In genomic region chr5:180568914-180569313, GRCh38 we compare ENCODE assay signal across 25 cellular contexts. TPM values are rescaled to one million over a fixed set of nuclear protein-coding genes. Genes with fewer than 3 reads are reported as not detected.
"Had no signal": no experiment of that assay in that cellular context is flagged by ENCODE, and none has a peak within 500 bp of the region (broad histone marks: within the 10 kb centered on the region; RNA-seq: fewer than 3 reads in every experiment).

No MANE protein-coding gene starts in this region.

- ATAC-seq: left cardiac atrium; left ventricle myocardium superior; right lobe of liver; stimulated activated memory B cell treated with anti-CD40 and anti-IgM and Interleukin-4, amounts not matched to agents 10 μg/mL and 1 μg/mL and 100 μg/mL, for 72 hours had no signal

- FAIRE-seq: kidney had no signal

- H3K27me3 Mint-ChIP-seq: naive B cell; stimulated activated memory B cell treated with anti-CD40 and anti-IgM and Interleukin-4, amounts not matched to agents 10 μg/mL and 1 μg/mL and 100 μg/mL, for 72 hours had no signal

- H3K4me3 Mint-ChIP-seq: naive B cell; nephron progenitor cell; stimulated activated memory B cell treated with anti-CD40 and anti-IgM and Interleukin-4, amounts not matched to agents 10 μg/mL and 1 μg/mL and 100 μg/mL, for 72 hours had no signal

- H3K27ac Mint-ChIP-seq: nephron progenitor cell; stimulated activated memory B cell treated with anti-CD40 and anti-IgM and Interleukin-4, amounts not matched to agents 10 μg/mL and 1 μg/mL and 100 μg/mL, for 72 hours had no signal

- H3K4me3 ChIP-seq: dorsolateral prefrontal cortex, hepatocyte, lung, prostate gland, right lobe of liver, tibial artery, upper lobe of left lung, uterus had no signal

- H3K36me3 ChIP-seq: prostate gland, uterus had no signal

- DNase-seq: cortex of kidney; dorsolateral prefrontal cortex; effector CD8-positive, alpha-beta T cell; foreskin melanocyte; head of caudate nucleus; kidney; left cardiac atrium; left ventricle myocardium superior; mesendoderm; naive B cell; nephron progenitor cell; right lobe of liver; stimulated activated CD4-positive, alpha-beta T cell treated with anti-CD3 and anti-CD28 coated beads, Interleukin-4, amount 100 ng/mL, for 1 hour; stimulated activated CD8-positive, alpha-beta memory T cell treated with anti-CD3 and anti-CD28 coated beads, Interleukin-4, amount 100 ng/mL, for 48 hours; tibial artery; upper lobe of left lung; uterus had no signal

- H3K4me1 Mint-ChIP-seq: nephron progenitor cell; stimulated activated memory B cell treated with anti-CD40 and anti-IgM and Interleukin-4, amounts not matched to agents 10 μg/mL and 1 μg/mL and 100 μg/mL, for 72 hours had no signal

- H3K4me1 ChIP-seq: parathyroid adenoma, prostate gland, right lobe of liver, tibial artery, upper lobe of left lung, uterus had no signal

- H3K27ac ChIP-seq: dorsolateral prefrontal cortex, hepatocyte, parathyroid adenoma, prostate gland, right lobe of liver, tibial artery, upper lobe of left lung, uterus had no signal

- H3K9me3 Mint-ChIP-seq: naive B cell; nephron progenitor cell; stimulated activated memory B cell treated with anti-CD40 and anti-IgM and Interleukin-4, amounts not matched to agents 10 μg/mL and 1 μg/mL and 100 μg/mL, for 72 hours had no signal

- H3K27me3 ChIP-seq: dorsolateral prefrontal cortex, hepatocyte, right lobe of liver, tibial artery, upper lobe of left lung, uterus had no signal

- H3K9me3 ChIP-seq: prostate gland, right lobe of liver, tibial artery, upper lobe of left lung, uterus had no signal

RNA-seq across cellular contexts. Expression of gene SCGB3A1, which starts 22.4 kb away (rescaled TPM):
- total RNA-seq: hepatocyte, left cardiac atrium, left ventricle myocardium superior, omental fat pad, renal cortical epithelial cell, temporal lobe had no signal
- polyA plus RNA-seq: hepatocyte had no signal
